Comparison of ENCODE assay signal across 11 cellular contexts in the genomic region with DNA sequence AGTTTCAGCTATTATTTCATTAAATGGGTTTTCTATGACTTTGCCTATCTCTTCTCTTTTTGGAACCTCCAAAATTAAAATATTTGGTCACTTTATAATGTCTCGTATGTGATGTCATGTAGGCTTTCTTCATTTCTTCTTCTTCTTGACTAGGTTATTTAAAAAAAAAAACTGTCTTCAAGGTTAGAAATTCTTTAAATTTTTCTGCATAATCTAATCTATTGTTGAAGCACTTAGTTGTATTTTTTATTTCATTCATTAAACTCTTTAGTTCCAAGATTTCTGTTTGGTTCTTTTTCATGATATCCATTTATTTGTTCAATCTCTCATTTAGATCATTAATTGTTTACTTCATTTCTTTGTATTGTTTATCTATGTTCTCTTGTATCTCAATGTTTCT.
"Had no signal": no experiment of that assay in that cellular context is flagged by ENCODE, and none has a peak within 500 bp of the region (broad histone marks: within the 10 kb centered on the region; RNA-seq: fewer than 3 reads in every experiment).

No MANE protein-coding gene starts in this region.

- H3K27ac ChIP-seq: KMS-11 had no signal

- H3K4me3 Mint-ChIP-seq: GM23338, H9, HFFc6 had no signal

- H3K27ac Mint-ChIP-seq: GM23338, H9, HFFc6 had no signal

- FAIRE-seq: H1, H54, HTR-8/SVneo had no signal

- H3K9ac ChIP-seq: KMS-11 had no signal

- H2AFZ ChIP-seq: GM23338 had no signal

- H3K4me2 ChIP-seq: GM23338, KMS-11 had no signal

- ATAC-seq: GM23338 had no signal

- H3K4me3 ChIP-seq: GM23338 had no signal

- H3K4me1 Mint-ChIP-seq: GM23338, H9 had no signal

- DNase-seq: H9, HCEC 1CT, HFFc6, IMR-90, Karpas-422, KBM-7 had no signal
